Comparison of ENCODE assay signal across 30 cellular contexts in genomic region chr4:165478260-165478659, GRCh38.
"Had no signal": no experiment of that assay in that cellular context is flagged by ENCODE, and none has a peak within 500 bp of the region (broad histone marks: within the 10 kb centered on the region; RNA-seq: fewer than 3 reads in every experiment).

No MANE protein-coding gene starts in this region.

- H3K4me1 Mint-ChIP-seq: activated B cell treated with CpG ODN at 0.5 μM for 24 hours; activated T-helper 17 cell treated with anti-CD3 and anti-CD28 coated beads, Interleukin-2, amount 50 U/mL, for 72 hours; T-helper 17 cell had no signal

- H3K4me1 ChIP-seq: colonic mucosa had no signal

- H3K36me3 Mint-ChIP-seq: activated naive CD8-positive, alpha-beta T cell had no signal

- H3K4me3 ChIP-seq: colonic mucosa, dorsolateral prefrontal cortex, esophagus muscularis mucosa, gastroesophageal sphincter had no signal

- DNase-seq: activated B cell treated with CpG ODN at 0.5 μM for 24 hours; activated CD4-positive, alpha-beta T cell treated with anti-CD3 and anti-CD28 coated beads for 48 hours; activated CD4-positive, alpha-beta T cell treated with anti-CD3 and anti-CD28 coated beads, Interleukin-2, amount 50 U/mL, for 1 hour; activated CD4-positive, alpha-beta T cell treated with anti-CD3 and anti-CD28 coated beads, Interleukin-2, amount 50 U/mL, for 48 hours; activated CD8-positive, alpha-beta memory T cell treated with anti-CD3 and anti-CD28 coated beads for 24 hours; activated CD8-positive, alpha-beta T cell treated with anti-CD3 and anti-CD28 coated beads for 36 hours; activated effector memory CD4-positive, alpha-beta T cell treated with Interleukin-2 at 50 U/mL for 16 hours; activated gamma-delta T cell treated with Interleukin-2 at 50 U/mL for 16 hours; activated naive CD4-positive, alpha-beta T cell treated with anti-CD3 and anti-CD28 coated beads, Interleukin-2, amount 50 U/mL, for 16 hours; activated naive CD4-positive, alpha-beta T cell treated with Interleukin-2 at 50 U/mL for 16 hours; activated T-cell treated with anti-CD3 and anti-CD28 coated beads, Interleukin-2, amount 50 U/mL, for 4 hours; amniotic stem cell; anterior cingulate cortex; central memory CD4-positive, alpha-beta T cell; cerebellar nuclear complex; colonic mucosa; dorsolateral prefrontal cortex; effector memory CD8-positive, alpha-beta T cell; foreskin melanocyte; T-helper 1 cell; T-helper 17 cell; T1000; WERI-Rb-1 had no signal

- H3K27ac Mint-ChIP-seq: activated B cell treated with CpG ODN at 0.5 μM for 24 hours; activated CD8-positive, alpha-beta T cell treated with anti-CD3 and anti-CD28 coated beads for 36 hours; activated naive CD8-positive, alpha-beta T cell; activated T-helper 17 cell treated with anti-CD3 and anti-CD28 coated beads, Interleukin-2, amount 50 U/mL, for 72 hours; dendritic cell treated with granulocyte-macrophage colony-stimulating factor and Interleukin-4, amounts not matched to agents 40 ng/mL and 50 ng/mL, for 4 days; effector memory CD8-positive, alpha-beta T cell; T-helper 17 cell; T-helper 2 cell treated with Interferon-gamma antibody and Interleukin-4, amounts not matched to agents 5 μg/mL and 100 μg/mL, for 36 hours had no signal

- H3K9me3 Mint-ChIP-seq: effector memory CD8-positive, alpha-beta T cell had no signal

- ATAC-seq: activated CD4-positive, CD25-positive, alpha-beta regulatory T cell treated with anti-CD3 and anti-CD28 coated beads, Interleukin-2, amount 50 U/mL, for 24 hours; activated CD8-positive, alpha-beta T cell treated with anti-CD3 and anti-CD28 coated beads for 36 hours; activated T-cell treated with anti-CD3 and anti-CD28 coated beads, Interleukin-2, amount 50 U/mL, for 4 hours; activated T-helper 17 cell treated with anti-CD3 and anti-CD28 coated beads, Interleukin-2, amount 50 U/mL, for 72 hours; effector memory CD8-positive, alpha-beta T cell; gastroesophageal sphincter; T-helper 17 cell had no signal

- H3K27me3 Mint-ChIP-seq: activated B cell treated with CpG ODN at 0.5 μM for 24 hours; dendritic cell treated with granulocyte-macrophage colony-stimulating factor and Interleukin-4, amounts not matched to agents 40 ng/mL and 50 ng/mL, for 4 days had no signal

- H3K9me3 ChIP-seq: colonic mucosa, esophagus muscularis mucosa, gastroesophageal sphincter had no signal

- H3K27ac ChIP-seq: colonic mucosa, dorsolateral prefrontal cortex, esophagus muscularis mucosa, WERI-Rb-1 had no signal

- H3K4me3 Mint-ChIP-seq: activated B cell treated with CpG ODN at 0.5 μM for 24 hours; activated CD8-positive, alpha-beta T cell treated with anti-CD3 and anti-CD28 coated beads for 36 hours; activated naive CD8-positive, alpha-beta T cell; activated T-cell treated with anti-CD3 and anti-CD28 coated beads, Interleukin-2, amount 50 U/mL, for 4 hours; activated T-helper 17 cell treated with anti-CD3 and anti-CD28 coated beads, Interleukin-2, amount 50 U/mL, for 72 hours; dendritic cell treated with granulocyte-macrophage colony-stimulating factor and Interleukin-4, amounts not matched to agents 40 ng/mL and 50 ng/mL, for 4 days; effector memory CD8-positive, alpha-beta T cell; T-helper 17 cell; T-helper 2 cell treated with Interferon-gamma antibody and Interleukin-4, amounts not matched to agents 5 μg/mL and 100 μg/mL, for 36 hours had no signal

- H3K27me3 ChIP-seq: colonic mucosa, dorsolateral prefrontal cortex, esophagus muscularis mucosa, gastroesophageal sphincter had no signal

- H3K36me3 ChIP-seq: colonic mucosa, esophagus muscularis mucosa, gastroesophageal sphincter had no signal
